ENCODE assay signal across 8 cellular contexts in genomic region chr2:164841719-164842623, GRCh38. TPM values are rescaled to one million over a fixed set of nuclear protein-coding genes. Genes with fewer than 3 reads are reported as not detected.
DNase-seq lines count a peak whose midpoint lies in the region; ATAC-seq and TF ChIP-seq lines count a peak whose summit lies in the region.

Gene COBLL1, minus strand, starts transcription at chr2:164841823. Its CDS starts 627 bp downstream, at chr2:164841196.

- H3K4me1 ChIP-seq in breast epithelium (peaks cover 0 to 4% of the 10 kb centered on the region in 2 donors), sigmoid colon (peaks cover 0 to 36% (median 12%) of the 10 kb centered on the region in 4 donors)

- no peaks in the 10 kb centered on the region for H3K36me3 ChIP-seq in breast epithelium
- H3K36me3 ChIP-seq in sigmoid colon, result no peaks in the 10 kb centered on the region

- H3K9me3 ChIP-seq in breast epithelium, result no peaks in the 10 kb centered on the region
- H3K9me3 ChIP-seq in iPS-18c (ENCODE audit: control insufficient read depth, insufficient read depth, low read length), result no peaks in the 10 kb centered on the region
- H3K9me3 ChIP-seq in sigmoid colon, result no peaks in the 10 kb centered on the region

- no peak for TF ChIP-seq EP300 in sigmoid colon (IDR thresholded peaks at IDR 0.05)

- intact Hi-C loops in breast epithelium (cut with DNase I; ENCODE audit: low total_unique reads), result no loop called here
- intact Hi-C loops in sigmoid colon (cut with DNase I), result loop anchor here (1.0 to 10.0 kb wide), 4 partner anchors 60 to 277 kb away; no protein-coding TSS in a partner anchor

- in situ Hi-C loops in G401 (cut with HindIII; ENCODE audit: low sequenced_read_pairs), result no loop called here

- no peaks in the 10 kb centered on the region for H3K27me3 ChIP-seq in breast epithelium
- H3K27me3 ChIP-seq in sigmoid colon, result no peaks in the 10 kb centered on the region

- TF ChIP-seq CTCF in breast epithelium (IDR thresholded peaks at IDR 0.05), result peak; percentile 83 to 93 (median 85)
- TF ChIP-seq CTCF in sigmoid colon (IDR thresholded peaks at IDR 0.05), result peak; percentile 68 to 89 (median 86)

- H3K4me3 ChIP-seq in Jurkat, Clone E6-1 (ENCODE audit: low read length), result peak within 1 kb of the TSS; percentile 54
- peak within 1 kb of the TSS; percentile 70 to 84 (median 84) for H3K4me3 ChIP-seq in breast epithelium
- peak within 1 kb of the TSS; percentile 86 for H3K4me3 ChIP-seq in iPS-18c (ENCODE audit: insufficient read depth, low read depth, low read length)
- H3K4me3 ChIP-seq in sigmoid colon, result peak within 1 kb of the TSS; percentile 69 to 79 (median 75)

- DNase-seq in G401 (ENCODE audit: low spot score) (peak; percentile 26), SKM-1 (lab: John Stamatoyannopoulos, UW; ENCODE audit: unreplicated experiment) (peak; percentile 44), breast epithelium (ENCODE audit: low spot score in 2 of 2) (peak; percentile 75 to 88), sigmoid colon (peak; percentile 86), middle frontal gyrus (ENCODE audit: extremely low spot score, low spot score) (no peak)
- DNase-seq in Jurkat, Clone E6-1 (ENCODE audit: low read depth, low spot score), result peak; percentile 20

- no peak for TF ChIP-seq POLR2A in breast epithelium (IDR thresholded peaks at IDR 0.05)
- no peak for TF ChIP-seq POLR2A in sigmoid colon (IDR thresholded peaks at IDR 0.05)

- peak; percentile 79 for ATAC-seq in GM21737 (IDR thresholded peaks at IDR 0.05; ENCODE audit: unreplicated experiment)

- peak within 1 kb of the TSS; percentile 96 to 97 for H3K27ac ChIP-seq in breast epithelium
- peak within 1 kb of the TSS; percentile 92 to 98 (median 95) for H3K27ac ChIP-seq in sigmoid colon

- WGBS in sigmoid colon, 2 donors, result 1% methylated on average over 57 of the region's 57 CpGs

RNA-seq across cellular contexts. Expression of gene COBLL1, which starts in this region (rescaled TPM):
- total RNA-seq in G401 (2014; rRNA removed; shearing (Covaris generic)), result not detected in 2 replicates
- 1.1 TPM for polyA plus RNA-seq in Jurkat, Clone E6-1 (2012; ENCODE audit: insufficient read depth, insufficient read length)
- total RNA-seq in breast epithelium, result 10 to 100 TPM; 43.6 to 92.8 (median 75.8) TPM
- 10 to 100 TPM; 17.6 to 22.4 (median 20.5) TPM for total RNA-seq in sigmoid colon
- 1 to 10 TPM; 3.9 to 9.0 (median 7.1) TPM for polyA plus RNA-seq in sigmoid colon

Comparison
In these comparisons a context has a peak if more than half of its experiments do, and no peak if none do; other contexts are left out.
1. RNA of gene COBLL1 (total RNA-seq): 43.6 to 92.8 TPM in breast epithelium and 17.6 to 22.4 TPM in sigmoid colon; not detected in G401; every median in the first group is over 10 times any median in the second.
2. Peak in DNase-seq in G401; RNA of the gene not detected or under 1 TPM.
3. Peak in every context shown above with its lines, with median percentiles within 50 percentile points of each other: H3K4me3 ChIP-seq.